ENCODE assay signal across 8 cellular contexts in the genomic region with DNA sequence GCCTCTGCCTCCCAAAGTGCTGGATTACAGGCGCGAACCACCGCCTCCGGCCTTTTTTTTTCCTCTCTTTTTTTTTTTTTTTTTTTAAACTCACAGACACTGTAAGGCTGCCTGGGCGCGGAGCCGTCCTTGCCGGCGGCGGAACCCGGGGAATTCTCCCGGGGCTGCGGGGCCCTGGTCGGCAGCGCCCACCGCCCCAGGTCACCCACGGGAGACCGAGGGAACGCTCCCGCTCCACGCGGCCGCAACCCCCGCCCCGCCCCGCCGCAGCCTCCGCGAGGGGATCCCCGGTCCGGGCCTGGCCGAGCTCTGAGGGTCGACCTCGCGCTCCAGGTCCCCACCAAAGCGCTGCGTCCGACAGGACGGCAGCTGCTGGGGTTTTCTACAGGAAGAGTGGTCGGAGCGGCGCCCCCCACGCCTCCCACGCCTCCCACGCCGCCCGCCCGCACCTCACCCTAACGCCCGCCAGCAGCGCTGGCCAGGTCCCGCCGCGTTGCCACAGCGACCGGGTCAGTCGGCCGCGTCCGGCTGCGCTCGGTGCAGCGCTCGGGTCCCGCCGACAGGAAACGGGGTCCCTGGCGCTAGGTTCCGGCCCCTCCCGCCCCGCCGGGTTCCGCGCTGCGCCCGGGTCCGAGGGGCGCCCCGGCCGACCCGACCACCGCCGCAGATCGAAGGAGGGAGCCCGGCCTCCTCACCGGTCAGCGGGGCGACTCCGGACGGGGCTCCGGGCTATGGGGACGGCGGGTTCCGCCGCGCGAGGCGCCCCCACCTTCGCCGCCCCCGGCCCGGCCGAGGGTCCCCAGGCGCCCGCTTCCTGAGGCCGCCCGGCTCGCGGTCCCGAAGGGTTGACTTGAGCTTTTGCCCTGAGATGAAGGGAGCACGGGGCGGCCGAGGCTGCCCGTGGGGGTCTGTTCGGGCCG. TPM values are rescaled to one million over a fixed set of nuclear protein-coding genes. Genes with fewer than 3 reads are reported as not detected.
DNase-seq lines count a peak whose midpoint lies in the region; ATAC-seq, FAIRE-seq and TF ChIP-seq lines count a peak whose summit lies in the region.

A gene with protein sequence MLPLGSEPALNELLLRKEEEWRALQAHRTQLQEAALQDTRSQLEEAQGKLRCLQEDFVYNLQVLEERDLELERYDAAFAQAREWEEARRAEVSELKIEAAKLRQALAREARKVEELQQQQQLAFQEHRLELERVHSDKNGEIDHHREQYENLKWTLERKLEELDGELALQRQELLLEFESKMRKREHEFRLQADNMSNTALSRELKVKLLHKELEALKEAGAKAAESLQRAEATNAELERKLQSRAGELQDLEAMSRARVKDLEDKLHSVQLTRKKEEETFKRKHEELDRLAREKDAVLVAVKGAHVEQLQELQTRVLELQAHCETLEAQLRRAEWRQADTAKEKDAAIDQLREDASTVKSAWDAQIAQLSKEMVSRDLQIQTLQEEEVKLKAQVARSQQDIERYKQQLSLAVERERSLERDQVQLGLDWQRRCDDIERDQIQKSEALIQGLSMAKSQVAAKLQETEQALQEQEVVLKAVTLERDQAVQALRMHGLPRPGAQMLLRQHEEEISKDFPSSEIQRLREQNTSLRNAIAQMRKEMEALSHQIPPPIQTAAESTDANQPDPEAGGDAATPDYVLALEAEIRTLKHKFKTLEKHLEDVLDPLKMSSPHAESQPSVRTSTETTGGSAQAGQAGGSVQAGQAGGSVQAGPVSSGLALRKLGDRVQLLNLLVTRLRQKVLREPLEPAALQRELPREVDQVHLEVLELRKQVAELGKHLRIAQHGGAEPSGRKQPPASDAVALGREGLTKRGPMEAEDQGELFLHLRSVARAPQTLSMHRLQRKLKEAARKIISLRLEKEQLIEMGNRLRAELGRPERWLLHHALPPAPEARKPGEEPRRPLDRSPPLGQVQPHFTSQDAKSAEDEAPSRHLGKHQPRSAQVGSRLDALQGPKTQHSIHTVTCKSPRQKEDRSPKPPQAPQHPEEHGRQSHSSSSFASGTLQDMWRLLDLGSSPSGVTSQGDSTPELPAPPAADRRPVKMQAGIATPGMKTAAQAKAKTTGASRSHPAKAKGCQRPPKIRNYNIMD (minus strand): TSS at position 512 of the 920 bp plus-strand sequence. CDS start 10,898 bp downstream, outside the sequence.

- H3K27me3 ChIP-seq in HL-60 (ENCODE audit: insufficient read depth, poor library complexity, severe bottlenecking): no peaks in the 10 kb centered on the region

- TF ChIP-seq CTCF in HL-60 (IDR thresholded peaks at IDR 0.05; ENCODE audit: insufficient read depth, low read length) (no peak), omental fat pad (IDR thresholded peaks at IDR 0.05) (no peak)

- H3K27me3 Mint-ChIP-seq in activated naive CD8-positive, alpha-beta T cell: no peaks in the 10 kb centered on the region

- intact Hi-C loops in Right ventricle myocardium inferior (cut with DNase I): no loop called here

- peaks cover 1% of the 10 kb centered on the region for H3K36me3 Mint-ChIP-seq in activated naive CD8-positive, alpha-beta T cell

- peaks cover 32% of the 10 kb centered on the region for H3K4me1 Mint-ChIP-seq in activated naive CD8-positive, alpha-beta T cell (ENCODE audit: low read depth)

- peak; percentile 64 for ATAC-seq in GM19395 (IDR thresholded peaks at IDR 0.05; ENCODE audit: unreplicated experiment)
- ATAC-seq in Right ventricle myocardium inferior: peak; percentile 87
- ATAC-seq in omental fat pad (ENCODE audit: low FRiP score): peak; percentile 88

- H3K4me3 ChIP-seq in HL-60 (replicated peaks; ENCODE audit: insufficient read depth, low read length): peak within 1 kb of the TSS; percentile 82

- DNase-seq in COLO668 (lab: John Stamatoyannopoulos, UW; ENCODE audit: unreplicated experiment): peak; percentile 85
- DNase-seq in HL-60 (ENCODE audit: low read depth in 1 of 2, low spot score in 1 of 2): peak; percentile 76 to 82
- DNase-seq in Right ventricle myocardium inferior (ENCODE audit: missing footprints): peak; percentile 91
- DNase-seq in omental fat pad (ENCODE audit: low spot score): no peak
- DNase-seq in urothelium cell line (ENCODE audit: low spot score): peak; percentile 98

- peak within 1 kb of the TSS; percentile 82 for H3K27ac ChIP-seq in HL-60 (replicated peaks)

- no peaks in the 10 kb centered on the region for H3K9me3 Mint-ChIP-seq in activated naive CD8-positive, alpha-beta T cell (ENCODE audit: low read depth)

- no peak for FAIRE-seq in urothelium cell line (lab: Jason Lieb, UNC)

- H3K27ac Mint-ChIP-seq in activated naive CD8-positive, alpha-beta T cell: peak within 1 kb of the TSS; percentile 93

- TF ChIP-seq POLR2A in Raji (IDR thresholded peaks at IDR 0.05; ENCODE audit: insufficient read depth, low read depth, low read length): peak; percentile 69

- H3K4me3 Mint-ChIP-seq in activated naive CD8-positive, alpha-beta T cell: peak within 1 kb of the TSS; percentile 87

RNA-seq across cellular contexts. Expression of the gene that starts here (rescaled TPM):
- total RNA-seq in Right ventricle myocardium inferior (7.9 TPM), omental fat pad (10 to 100 TPM; 14.8 to 32.0 (median 21.9) TPM)
